18 cellular contexts compared by ENCODE assay signal in genomic region chr22:39973656-39974055, GRCh38. TPM values are rescaled to one million over a fixed set of nuclear protein-coding genes. Genes with fewer than 3 reads are reported as not detected.
DNase-seq lines count a peak whose midpoint lies in the region; ATAC-seq, FAIRE-seq and TF ChIP-seq lines count a peak whose summit lies in the region.
"Had no signal": no experiment of that assay in that cellular context is flagged by ENCODE, and none has a peak within 500 bp of the region (broad histone marks: within the 10 kb centered on the region; RNA-seq: fewer than 3 reads in every experiment).

No MANE protein-coding gene starts in this region.

- no peaks in the 10 kb centered on the region for H3F3A ChIP-seq in GM23338 (replicated peaks; ENCODE audit: low read depth)

- H3K27me3 Mint-ChIP-seq in GM23338 (ENCODE audit: insufficient read depth, low read depth, poor library complexity) = peaks cover 12% of the 10 kb centered on the region
- no peaks in the 10 kb centered on the region for H3K27me3 Mint-ChIP-seq in naive thymus-derived CD8-positive, alpha-beta T cell
- H3K27me3 Mint-ChIP-seq: CD4-positive, alpha-beta T cell had no signal

- FAIRE-seq in K562 (lab: Jason Lieb, UNC) = no peak

- no peak for TF ChIP-seq RAD21 in K562 (CRISPR knock-in tag; conservative IDR thresholded peaks at IDR 0.05 in 1 of 2, IDR thresholded peaks at IDR 0.05 in 1 of 2)

- H3K27me3 ChIP-seq in left ventricle myocardium inferior (ENCODE audit: low read depth) (peaks cover 50% of the 10 kb centered on the region), GM23338 (ENCODE audit: insufficient read depth) (no peaks in the 10 kb centered on the region), K562 (ENCODE audit: control insufficient read depth in 2 of 2, insufficient read depth in 2 of 2, low read length in 2 of 2) (no peaks in the 10 kb centered on the region), lower lobe of right lung (ENCODE audit: low read depth) (peaks cover 42% of the 10 kb centered on the region)

- DNase-seq in Right ventricle myocardium inferior (ENCODE audit: missing footprints) = no peak
- DNase-seq in left ventricle myocardium inferior = no peak
- DNase-seq in GM23338 (ENCODE audit: low spot score) = no peak
- DNase-seq in K562 (ENCODE audit: extremely low read depth in 1 of 4, low spot score in 3 of 4) = no peak
- DNase-seq in naive thymus-derived CD8-positive, alpha-beta T cell = no peak
- DNase-seq in stimulated activated CD4-positive, alpha-beta T cell treated with anti-CD3 and anti-CD28 coated beads, Interleukin-4, amount 100 ng/mL, for 24 hours = no peak
- no peak for DNase-seq in lower lobe of right lung
- DNase-seq: ACHN; CD4-positive, alpha-beta T cell; DND-41; GDM1; GM23248; H9; IMR-90 had no signal

- CTCF ChIA-PET in K562 (lab: Yijun Ruan, JAX; ENCODE audit: low intra/inter-chr PET ratio) = no interaction called here

- no peak overlapping the region for H3K27ac Mint-ChIP-seq in GM23338
- H3K27ac Mint-ChIP-seq in naive thymus-derived CD8-positive, alpha-beta T cell = peak overlapping the region; percentile 47 to 92 (median 70)
- H3K27ac Mint-ChIP-seq: H9 had no signal

- H3K4me2 ChIP-seq in GM23338 (no peak overlapping the region), K562 (ENCODE audit: insufficient read depth, low read length) (no peak overlapping the region)
- H3K4me2 ChIP-seq: BLaER1 treated with 17β-estradiol and CSF1 and Interleukin-3, amounts not matched to agents 10 nM and 100 nM had no signal

- no peaks in the 10 kb centered on the region for H3K9me2 ChIP-seq in GM23338 (ENCODE audit: insufficient read depth)

- no peaks in the 10 kb centered on the region for H3K9me1 ChIP-seq in K562 (ENCODE audit: control insufficient read depth, insufficient read depth, low read length)

- H3K4me3 Mint-ChIP-seq in GM23338 = no peak overlapping the region
- no peak overlapping the region for H3K4me3 Mint-ChIP-seq in naive thymus-derived CD8-positive, alpha-beta T cell
- H3K4me3 Mint-ChIP-seq: CD4-positive, alpha-beta T cell; H9 had no signal

- H3K36me3 ChIP-seq in left ventricle myocardium inferior (no peaks in the 10 kb centered on the region), GM23338 (ENCODE audit: insufficient read depth) (no peaks in the 10 kb centered on the region), K562 (ENCODE audit: control insufficient read depth, insufficient read depth, low read length) (peaks cover 47% of the 10 kb centered on the region; the same call in 2 of the 3 replicates), lower lobe of right lung (no peaks in the 10 kb centered on the region)
- H3K36me3 ChIP-seq: BLaER1 treated with 17β-estradiol and CSF1 and Interleukin-3, amounts not matched to agents 10 nM and 100 nM had no signal

- no peak for TF ChIP-seq POLR2A in K562 (conservative IDR thresholded peaks at IDR 0.05)

- POLR2A ChIA-PET in K562 (lab: Yijun Ruan, JAX) = interaction anchor here (0.7 to 2.8 kb wide), 9 partner anchors 8 to 400 kb away, joined by 3 to 14 read pairs (median 5); no protein-coding TSS in a partner anchor
- POLR2A ChIA-PET in naive thymus-derived CD8-positive, alpha-beta T cell (lab: Charles Lee) = interaction anchor here (0.6 to 2.0 kb wide), 6 partner anchors 10 to 483 kb away, joined by 3 to 8 read pairs (median 4); partner anchors contain the start of gene FAM83F

- BruUV-seq in K562 (replicated peaks; lab: Mats Ljungman, UMichigan) = no TSS peak

- intact Hi-C loops in Right ventricle myocardium inferior (cut with DNase I) = no loop called here
- intact Hi-C loops in left ventricle myocardium inferior (cut with micrococcal nuclease) = no loop called here
- intact Hi-C loops in K562 (cut with micrococcal nuclease) = no loop called here
- intact Hi-C loops in lower lobe of right lung (cut with DNase I) = no loop called here

- H3K27ac ChIP-seq in left ventricle myocardium inferior (replicated peaks) = no peak overlapping the region
- H3K27ac ChIP-seq in GM23338 (ENCODE audit: low read depth) = no peak overlapping the region
- H3K27ac ChIP-seq in K562 (ENCODE audit: extremely low read depth, low read depth, low read length) = no peak overlapping the region
- no peak overlapping the region for H3K27ac ChIP-seq in lower lobe of right lung
- H3K27ac ChIP-seq: BLaER1 treated with 17β-estradiol and CSF1 and Interleukin-3, amounts not matched to agents 10 nM and 100 nM; GM23248 had no signal

- H3K9me3 ChIP-seq in left ventricle myocardium inferior (replicated peaks) = no peaks in the 10 kb centered on the region
- no peaks in the 10 kb centered on the region for H3K9me3 ChIP-seq in K562 (replicated peaks; ENCODE audit: control insufficient read depth, insufficient read depth, low read depth, low read length)
- H3K9me3 ChIP-seq in lower lobe of right lung = no peaks in the 10 kb centered on the region
- H3K9me3 ChIP-seq: BLaER1 treated with 17β-estradiol and CSF1 and Interleukin-3, amounts not matched to agents 10 nM and 100 nM had no signal

- H3K9me3 Mint-ChIP-seq in GM23338 = no peaks in the 10 kb centered on the region
- no peaks in the 10 kb centered on the region for H3K9me3 Mint-ChIP-seq in naive thymus-derived CD8-positive, alpha-beta T cell
- H3K9me3 Mint-ChIP-seq: CD4-positive, alpha-beta T cell; H9 had no signal

- TF ChIP-seq CTCF in left ventricle myocardium inferior (IDR thresholded peaks at IDR 0.05; ENCODE audit: borderline replicate concordance) = no peak
- no peak for TF ChIP-seq CTCF in GM23338 (conservative IDR thresholded peaks at IDR 0.05; ENCODE audit: low read depth in 2 of 2)
- no peak for TF ChIP-seq CTCF in K562 (IDR thresholded peaks at IDR 0.05 in 2 of 3, conservative IDR thresholded peaks at IDR 0.05 in 1 of 3; ENCODE audit: insufficient read depth in 2 of 3, low read depth in 1 of 3, low read length in 3 of 3)
- TF ChIP-seq CTCF in lower lobe of right lung (IDR thresholded peaks at IDR 0.05) = no peak

- H3K4me1 Mint-ChIP-seq in GM23338 = peaks cover 22% of the 10 kb centered on the region
- H3K4me1 Mint-ChIP-seq in naive thymus-derived CD8-positive, alpha-beta T cell = peaks cover 0 to 31% (median 24%) of the 10 kb centered on the region in 4 donors

- H3K4me3 ChIP-seq in left ventricle myocardium inferior (no peak overlapping the region), GM23338 (no peak overlapping the region), K562 (no peak overlapping the region), lower lobe of right lung (no peak overlapping the region)
- H3K4me3 ChIP-seq: BLaER1 treated with 17β-estradiol and CSF1 and Interleukin-3, amounts not matched to agents 10 nM and 100 nM; GM23248 had no signal

- no peak for TF ChIP-seq EP300 in K562 (IDR thresholded peaks at IDR 0.05; ENCODE audit: low read length)

- no peaks in the 10 kb centered on the region for H4K20me1 ChIP-seq in GM23338 (replicated peaks; ENCODE audit: insufficient read depth)
- no peaks in the 10 kb centered on the region for H4K20me1 ChIP-seq in K562 (replicated peaks; ENCODE audit: control insufficient read depth, insufficient read depth, low read length)
- H4K20me1 ChIP-seq: BLaER1 treated with 17β-estradiol and CSF1 and Interleukin-3, amounts not matched to agents 10 nM and 100 nM had no signal

- WGBS in K562 (ENCODE audit: insufficient coverage, low coverage, missing lambda C conversion rate) = 81% methylated on average over 4 of the region's 5 CpGs

- H3K79me2 ChIP-seq in GM23338 (replicated peaks; ENCODE audit: insufficient read depth) (no peaks in the 10 kb centered on the region), K562 (ENCODE audit: control insufficient read depth, insufficient read depth, low read length) (no peaks in the 10 kb centered on the region)

- peaks cover 20% of the 10 kb centered on the region for H3K4me1 ChIP-seq in left ventricle myocardium inferior
- H3K4me1 ChIP-seq in GM23338 (ENCODE audit: insufficient read depth) = peaks cover 2% of the 10 kb centered on the region; the same call in 1 of the 2 replicates
- H3K4me1 ChIP-seq in K562 (replicated peaks in 1 of 2; ENCODE audit: control insufficient read depth in 2 of 2, insufficient read depth in 2 of 2, low read length in 2 of 2) = peaks cover 0 to 2% of the 10 kb centered on the region in 2 experiments; a peak in 1 of 5 replicates
- H3K4me1 ChIP-seq in lower lobe of right lung = no peaks in the 10 kb centered on the region
- H3K4me1 ChIP-seq: BLaER1 treated with 17β-estradiol and CSF1 and Interleukin-3, amounts not matched to agents 10 nM and 100 nM had no signal

- in situ Hi-C loops in K562 (cut with MboI) = no loop called here

- ATAC-seq in Right ventricle myocardium inferior (peak; percentile 63), GM23338 (no peak), K562 (no peak; the same call in 2 of the 3 replicates), GM18873 (IDR thresholded peaks at IDR 0.05; ENCODE audit: low FRiP score, unreplicated experiment) (no peak), lower lobe of right lung (no peak)
- ATAC-seq in naive thymus-derived CD8-positive, alpha-beta T cell = no peak

- H2AFZ ChIP-seq in GM23338 (peak overlapping the region; percentile 38; the same call in 1 of the 2 replicates), K562 (ENCODE audit: low read depth, low read length) (no peak overlapping the region)
- H2AFZ ChIP-seq: GM23248 had no signal

- H3K9ac ChIP-seq in K562 (ENCODE audit: insufficient read depth in 1 of 2, low read depth in 2 of 2, low read length in 2 of 2) = no peak overlapping the region
- H3K9ac ChIP-seq: BLaER1 treated with 17β-estradiol and CSF1 and Interleukin-3, amounts not matched to agents 10 nM and 100 nM; GM23248 had no signal

- no peaks in the 10 kb centered on the region for H3K36me3 Mint-ChIP-seq in GM23338 (ENCODE audit: low read depth)
- peaks cover 7 to 74% (median 26%) of the 10 kb centered on the region in 3 donors for H3K36me3 Mint-ChIP-seq in naive thymus-derived CD8-positive, alpha-beta T cell

RNA-seq across cellular contexts. Expression of gene TMA7B, which starts 13.5 kb away (rescaled TPM):
- total RNA-seq in Right ventricle myocardium inferior (not detected), left ventricle myocardium inferior (not detected), K562 (2014; rRNA removed) (12.0 and 14.2 TPM in 2 replicates), K562 (2014; rRNA removed; fragmentation: Illumina TruSeq; extraction: Trizol) (13.9 and 17.0 TPM in 2 replicates), K562 (2015; rRNA removed; fragmentation: Illumina TruSeq; extraction: Trizol) (5.3 and 5.6 TPM in 2 replicates), K562 (2021) (11.2 and 12.8 TPM in 2 replicates), lower lobe of right lung (1.4 TPM)
- total RNA-seq in GM23338 (2014; rRNA removed; shearing (Covaris generic)) = not detected in 2 replicates
- polyA plus RNA-seq in GM23338 (2016; fragmentation: Nextera tagmentation; extraction: Ambion mirVana) (not detected in 2 replicates), K562 (2011; rRNA removed) (3.2 and 10.9 TPM in 2 replicates), K562 (2014; fragmentation: Illumina TruSeq; extraction: Trizol) (9.4 and 11.8 TPM in 2 replicates), K562 (2014; fragmentation: Nextera tagmentation; extraction: Ambion mirVana) (1 to 10 TPM; 5.7 to 8.7 TPM), K562 (2014; rRNA removed) (13.2 and 14.5 TPM in 2 replicates)
- total RNA-seq in K562 (2011; cell fraction: chromatin; rRNA removed; ENCODE audit: low replicate concordance) = 16.1 and 33.1 TPM in 2 replicates
- total RNA-seq in K562 (2011; cell fraction: nucleolus; rRNA removed) = 8.2 and 8.4 TPM in 2 replicates
- total RNA-seq in K562 (2011; cell fraction: nucleoplasm; rRNA removed) = 15.8 and 17.9 TPM in 2 replicates
- 1.0 and 1.5 TPM in 2 replicates for polyA plus RNA-seq in K562 (2011; cell fraction: cytosol; rRNA removed)
- 1.7 and 4.9 TPM in 2 replicates for polyA plus RNA-seq in K562 (2011; cell fraction: nucleus; rRNA removed)
- polyA plus RNA-seq in K562 (2012) = 4.9 and 8.2 TPM in 2 replicates
- polyA minus RNA-seq in K562 (2011; rRNA and poly(A)+ RNA removed) = 4.7 and 10.9 TPM in 2 replicates
- polyA minus RNA-seq in K562 (2011; cell fraction: cytosol; rRNA and poly(A)+ RNA removed) = 1.0 and 3.1 TPM in 2 replicates
- polyA minus RNA-seq in K562 (2011; cell fraction: nucleus; rRNA and poly(A)+ RNA removed) = 2.2 and 2.6 TPM in 2 replicates
- total RNA-seq in naive thymus-derived CD8-positive, alpha-beta T cell = 10 to 100 TPM; 11.8 to 14.2 TPM
- 1 to 10 TPM; 1.5 to 3.5 (median 2.8) TPM for polyA plus RNA-seq in naive thymus-derived CD8-positive, alpha-beta T cell
- total RNA-seq: A172, GM23248, H9, HT-29, IMR-90 had no signal
- polyA plus RNA-seq: GM23248, IMR-90 had no signal

RNA-seq across cellular contexts. Expression of gene FAM83F, which starts 21.1 kb away (rescaled TPM):
- 6.1 TPM for total RNA-seq in Right ventricle myocardium inferior
- 4.4 TPM for total RNA-seq in left ventricle myocardium inferior
- 13.5 and 15.9 TPM in 2 replicates for total RNA-seq in GM23338 (2014; rRNA removed; shearing (Covaris generic))
- 3.5 and 3.7 TPM in 2 replicates for polyA plus RNA-seq in GM23338 (2016; fragmentation: Nextera tagmentation; extraction: Ambion mirVana)
- total RNA-seq in K562 (2011; cell fraction: chromatin; rRNA removed; ENCODE audit: low replicate concordance) = 0.04 and 0.25 TPM in 2 replicates
- under 0.01 and 0.17 TPM in 2 replicates for total RNA-seq in K562 (2011; cell fraction: nucleolus; rRNA removed)
- total RNA-seq in K562 (2011; cell fraction: nucleoplasm; rRNA removed) = 0.07 and 0.15 TPM in 2 replicates
- 0.04 and 0.05 TPM in 2 replicates for total RNA-seq in K562 (2014; rRNA removed)
- total RNA-seq in K562 (2014; rRNA removed; fragmentation: Illumina TruSeq; extraction: Trizol) = 0.03 and 0.04 TPM in 2 replicates
- under 0.01 and 0.04 TPM in 2 replicates for total RNA-seq in K562 (2015; rRNA removed; fragmentation: Illumina TruSeq; extraction: Trizol)
- total RNA-seq in K562 (2021) = 0.07 and 0.13 TPM in 2 replicates
- polyA plus RNA-seq in K562 (2011; rRNA removed) = 0.03 and 0.10 TPM in 2 replicates
- polyA plus RNA-seq in K562 (2011; cell fraction: cytosol; rRNA removed) = 0.01 and 0.03 TPM in 2 replicates
- polyA plus RNA-seq in K562 (2011; cell fraction: nucleus; rRNA removed) = 0.03 and 0.18 TPM in 2 replicates
- 0.01 and 0.07 TPM in 2 replicates for polyA plus RNA-seq in K562 (2012)
- 0.03 TPM in 1 of 2 replicates, not detected in the other for polyA plus RNA-seq in K562 (2014; fragmentation: Illumina TruSeq; extraction: Trizol)
- polyA plus RNA-seq in K562 (2014; fragmentation: Nextera tagmentation; extraction: Ambion mirVana) = under 1 TPM in 1 of 2 experiments, not detected in 1; 0.01 TPM
- polyA plus RNA-seq in K562 (2014; rRNA removed) = 0.04 and 0.05 TPM in 2 replicates
- polyA minus RNA-seq in K562 (2011; rRNA and poly(A)+ RNA removed) = 0.06 and 0.07 TPM in 2 replicates
- not detected in 2 replicates for polyA minus RNA-seq in K562 (2011; cell fraction: cytosol; rRNA and poly(A)+ RNA removed)
- 0.11 and 0.67 TPM in 2 replicates for polyA minus RNA-seq in K562 (2011; cell fraction: nucleus; rRNA and poly(A)+ RNA removed)
- total RNA-seq in naive thymus-derived CD8-positive, alpha-beta T cell = 1 to 10 TPM in 1 of 2 experiments, under 1 TPM in 1; 0.41 to 1.2 TPM
- under 1 TPM in 2 of 3 donors, not detected in 1; 0.01 to 0.02 TPM for polyA plus RNA-seq in naive thymus-derived CD8-positive, alpha-beta T cell
- 1.4 TPM for total RNA-seq in lower lobe of right lung
- total RNA-seq: A172, GM23248, IMR-90 had no signal
- polyA plus RNA-seq: GM23248, IMR-90 had no signal
